Comparison of ENCODE assay signal across 10 cellular contexts in genomic region chrX:41381685-41382084, GRCh38. TPM values are rescaled to one million over a fixed set of nuclear protein-coding genes. Genes with fewer than 3 reads are reported as not detected.
DNase-seq lines count a peak whose midpoint lies in the region; ATAC-seq and TF ChIP-seq lines count a peak whose summit lies in the region.
"Had no signal": no experiment of that assay in that cellular context is flagged by ENCODE, and none has a peak within 500 bp of the region (broad histone marks: within the 10 kb centered on the region; RNA-seq: fewer than 3 reads in every experiment).

No MANE protein-coding gene starts in this region.

- peaks cover 16 to 22% of the 10 kb centered on the region in 2 experiments for H3K4me1 ChIP-seq in trophoblast cell (ENCODE audit: control insufficient read depth in 1 of 2, insufficient read depth in 2 of 2, low read length in 2 of 2)

- H3K4me2 ChIP-seq in trophoblast cell (ENCODE audit: low read length) = no peak overlapping the region

- no peak for TF ChIP-seq CTCF in fibroblast of mammary gland (conservative IDR thresholded peaks at IDR 0.05; ENCODE audit: control insufficient read depth, insufficient read depth, low read depth, low read length)

- peaks cover 2% of the 10 kb centered on the region for H3K79me2 ChIP-seq in trophoblast cell (ENCODE audit: control insufficient read depth, insufficient read depth, low read length, poor library complexity)

- H2AFZ ChIP-seq in trophoblast cell (ENCODE audit: insufficient read depth, low read length, poor library complexity) = no peak overlapping the region

- H3K9ac ChIP-seq in trophoblast cell (ENCODE audit: low read length) = no peak overlapping the region

- H3K27ac ChIP-seq in trophoblast cell (ENCODE audit: low read depth, low read length) = peak overlapping the region; percentile 90

- no peaks in the 10 kb centered on the region for H3K27me3 Mint-ChIP-seq in stimulated activated memory B cell treated with anti-CD40 and anti-IgM and Interleukin-4, amounts not matched to agents 10 μg/mL and 1 μg/mL and 100 μg/mL, for 72 hours

- no peak overlapping the region for H3K23ac ChIP-seq in trophoblast cell (ENCODE audit: low read length)

- no peaks in the 10 kb centered on the region for H3K27me3 ChIP-seq in trophoblast cell (ENCODE audit: insufficient read depth, low read length)

- no peaks in the 10 kb centered on the region for H3K9me3 ChIP-seq in trophoblast cell (ENCODE audit: insufficient read depth, low read depth, low read length)

- H3K9me3 Mint-ChIP-seq in stimulated activated memory B cell treated with anti-CD40 and anti-IgM and Interleukin-4, amounts not matched to agents 10 μg/mL and 1 μg/mL and 100 μg/mL, for 72 hours = no peaks in the 10 kb centered on the region

- peak overlapping the region; percentile 40 for H2BK12ac ChIP-seq in trophoblast cell (ENCODE audit: low read length)

- no peaks in the 10 kb centered on the region for H3K36me3 Mint-ChIP-seq in stimulated activated memory B cell treated with anti-CD40 and anti-IgM and Interleukin-4, amounts not matched to agents 10 μg/mL and 1 μg/mL and 100 μg/mL, for 72 hours

- ATAC-seq in GM21576 (IDR thresholded peaks at IDR 0.05; ENCODE audit: unreplicated experiment) (no peak), HG03457 (IDR thresholded peaks at IDR 0.05; ENCODE audit: unreplicated experiment) (no peak)
- no peak for ATAC-seq in stimulated activated memory B cell treated with anti-CD40 and anti-IgM and Interleukin-4, amounts not matched to agents 10 μg/mL and 1 μg/mL and 100 μg/mL, for 72 hours

- peak overlapping the region; percentile 66 for H2BK120ac ChIP-seq in trophoblast cell (ENCODE audit: insufficient read depth, low read length, poor library complexity)

- no peak overlapping the region for H3K14ac ChIP-seq in trophoblast cell (ENCODE audit: low read length)

- peak overlapping the region; percentile 82 for H2BK5ac ChIP-seq in trophoblast cell (ENCODE audit: low read depth, low read length, poor library complexity)

- peak overlapping the region; percentile 43 for H4K91ac ChIP-seq in trophoblast cell (ENCODE audit: low read depth, low read length)

- no peak overlapping the region for H2AK5ac ChIP-seq in trophoblast cell (ENCODE audit: low read length)

- no peak overlapping the region for H3K4me3 ChIP-seq in fibroblast of mammary gland (ENCODE audit: control insufficient read depth, low read depth, low read length)
- H3K4me3 ChIP-seq in trophoblast cell (ENCODE audit: low read depth, low read length) = no peak overlapping the region
- H3K4me3 ChIP-seq: skin epidermis had no signal

- no peak overlapping the region for H3K18ac ChIP-seq in trophoblast cell (ENCODE audit: low read length)

- no peak overlapping the region for H4K12ac ChIP-seq in trophoblast cell (ENCODE audit: low read depth, low read length)

- no CpG with 5 or more reads among the region's 5 CpGs for WGBS in trophoblast cell (ENCODE audit: extremely low coverage, insufficient coverage, insufficient read length)

- H4K8ac ChIP-seq in trophoblast cell (ENCODE audit: low read depth, low read length) = peak overlapping the region; percentile 54

- peaks cover 5% of the 10 kb centered on the region for H3K4me1 Mint-ChIP-seq in stimulated activated memory B cell treated with anti-CD40 and anti-IgM and Interleukin-4, amounts not matched to agents 10 μg/mL and 1 μg/mL and 100 μg/mL, for 72 hours

- H3K4ac ChIP-seq in trophoblast cell (ENCODE audit: low read depth, low read length) = no peak overlapping the region

- peak; percentile 89 for DNase-seq in ELR (ENCODE audit: low read depth)
- DNase-seq in fibroblast of mammary gland (ENCODE audit: low read depth) = peak; percentile 97
- peak; percentile 63 to 81 for DNase-seq in trophoblast cell
- no peak for DNase-seq in activated CD8-positive, alpha-beta memory T cell treated with anti-CD3 and anti-CD28 coated beads for 24 hours
- DNase-seq: NCI-H1694 had no signal

- peaks cover 21% of the 10 kb centered on the region for H3K79me1 ChIP-seq in trophoblast cell (ENCODE audit: low read length)

- H3K27ac Mint-ChIP-seq in stimulated activated memory B cell treated with anti-CD40 and anti-IgM and Interleukin-4, amounts not matched to agents 10 μg/mL and 1 μg/mL and 100 μg/mL, for 72 hours = no peak overlapping the region

- no peaks in the 10 kb centered on the region for H3K36me3 ChIP-seq in trophoblast cell (ENCODE audit: control insufficient read depth in 1 of 2, insufficient read depth in 2 of 2, low read length in 2 of 2)

- no peak overlapping the region for H3K4me3 Mint-ChIP-seq in stimulated activated memory B cell treated with anti-CD40 and anti-IgM and Interleukin-4, amounts not matched to agents 10 μg/mL and 1 μg/mL and 100 μg/mL, for 72 hours

TF ChIP-seq in PFSK-1, 5 proteins besides CTCF, POLR2A, EP300 and RAD21:
- TF ChIP-seq FOXP2 (optimal IDR thresholded peaks at IDR 0.05; ENCODE audit: borderline replicate concordance, extremely low read depth, extremely low read length, insufficient read depth) = peak; percentile 59
- TF ChIP-seq SIN3A (IDR thresholded peaks at IDR 0.05; ENCODE audit: borderline replicate concordance, insufficient read depth, low read length) = no peak
- TF ChIP-seq REST (IDR thresholded peaks at IDR 0.05; ENCODE audit: insufficient read depth in 1 of 2, low read depth in 2 of 2, low read length in 2 of 2) = no peak
TF ChIP-seq in PFSK-1: peak in this region for 1.

RNA-seq across cellular contexts. Expression of gene DDX3X, which starts 47.7 kb away (rescaled TPM):
- 128 TPM for polyA plus RNA-seq in PFSK-1 (2012; ENCODE audit: insufficient read length, low read depth)
- polyA plus RNA-seq in trophoblast cell (2013) = 173 and 177 TPM in 2 replicates
